Comparison of ENCODE assay signal across 13 cellular contexts in the genomic region with DNA sequence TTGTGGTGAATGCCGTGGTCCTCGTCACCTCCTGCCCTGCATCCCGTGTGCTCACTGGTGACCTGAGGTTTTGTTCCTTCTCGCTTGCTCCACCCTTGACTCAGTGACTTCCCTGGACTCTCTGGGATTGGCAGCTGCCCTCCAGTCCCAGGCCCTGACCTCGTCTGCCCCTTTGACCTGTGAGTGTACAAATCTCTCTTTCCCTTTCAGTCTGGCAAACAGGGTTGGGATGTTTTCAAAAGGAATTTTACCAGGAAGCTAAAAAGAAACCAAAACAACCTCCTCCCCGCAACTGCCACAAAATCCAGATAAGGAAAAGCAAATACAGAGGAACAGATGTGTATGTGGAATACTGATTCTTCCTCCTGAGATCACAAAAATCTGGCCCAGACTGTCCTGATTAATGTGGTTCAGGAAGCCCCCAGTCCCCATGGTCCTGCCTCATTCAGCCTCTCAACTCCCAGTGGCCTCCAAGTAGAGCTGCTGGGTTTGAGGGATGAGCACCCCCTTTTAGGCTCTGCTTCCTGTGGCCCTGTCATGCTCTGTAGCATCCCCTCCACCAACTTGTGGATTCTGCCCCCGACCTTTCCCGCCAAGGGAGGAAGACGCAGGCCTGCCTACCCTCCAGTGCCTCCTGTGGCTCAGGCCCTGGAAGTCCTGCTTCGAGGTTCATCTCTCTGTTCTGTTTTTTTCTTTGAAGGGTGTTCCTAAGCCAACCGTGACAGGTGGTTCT. TPM values are rescaled to one million over a fixed set of nuclear protein-coding genes. Genes with fewer than 3 reads are reported as not detected.
DNase-seq lines count a peak whose midpoint lies in the region; ATAC-seq and TF ChIP-seq lines count a peak whose summit lies in the region.
"Had no signal": no experiment of that assay in that cellular context is flagged by ENCODE, and none has a peak within 500 bp of the region (broad histone marks: within the 10 kb centered on the region; RNA-seq: fewer than 3 reads in every experiment).

No MANE protein-coding gene starts in this region.

- no peaks in the 10 kb centered on the region for H3K9me3 Mint-ChIP-seq in nephron progenitor cell
- H3K9me3 Mint-ChIP-seq: activated naive CD8-positive, alpha-beta T cell treated with anti-CD3 and anti-CD28 coated beads, Interleukin-2, amount 10 ng/mL, durations not matched to agents 7 days and 5 days had no signal

- H3K27me3 Mint-ChIP-seq in nephron progenitor cell (ENCODE audit: low read depth, poor library complexity): peaks cover 40% of the 10 kb centered on the region

- DNase-seq in fibroblast of villous mesenchyme (ENCODE audit: low read depth) (peak; percentile 77), nephron progenitor cell (no peak), NCI-H187 (lab: John Stamatoyannopoulos, UW) (no peak), NCI-H1105 (lab: John Stamatoyannopoulos, UW) (no peak)
- DNase-seq: activated naive CD8-positive, alpha-beta T cell treated with anti-CD3 and anti-CD28 coated beads, Interleukin-2, amount 10 ng/mL, durations not matched to agents 7 days and 5 days; PC-9; sigmoid colon; transverse colon had no signal

- TF ChIP-seq CTCF in C4-2B (conservative IDR thresholded peaks at IDR 0.05): no peak
- TF ChIP-seq CTCF in fibroblast of villous mesenchyme (IDR thresholded peaks at IDR 0.05; ENCODE audit: insufficient read depth, low read depth, low read length): no peak
- no peak for TF ChIP-seq CTCF in nephron progenitor cell (IDR thresholded peaks at IDR 0.05)

- H3K36me3 Mint-ChIP-seq in nephron progenitor cell (ENCODE audit: low read depth): no peaks in the 10 kb centered on the region
- H3K36me3 Mint-ChIP-seq: activated naive CD8-positive, alpha-beta T cell treated with anti-CD3 and anti-CD28 coated beads, Interleukin-2, amount 10 ng/mL, durations not matched to agents 7 days and 5 days had no signal

- no peak overlapping the region for H3K4me3 Mint-ChIP-seq in nephron progenitor cell
- H3K4me3 Mint-ChIP-seq: activated naive CD8-positive, alpha-beta T cell treated with anti-CD3 and anti-CD28 coated beads, Interleukin-2, amount 10 ng/mL, durations not matched to agents 7 days and 5 days had no signal

- ATAC-seq in HG03457 (IDR thresholded peaks at IDR 0.05; ENCODE audit: unreplicated experiment): no peak
- ATAC-seq in HG02938 (IDR thresholded peaks at IDR 0.05; ENCODE audit: unreplicated experiment): no peak

- peak overlapping the region; percentile 81 for H3K27ac ChIP-seq in C4-2B
- peak overlapping the region; percentile 60 for H3K27ac ChIP-seq in angular gyrus (ENCODE audit: low read depth, low read length)
- H3K27ac ChIP-seq: PC-9 had no signal

- peaks cover 62% of the 10 kb centered on the region for H3K4me1 Mint-ChIP-seq in nephron progenitor cell

- H3K4me3 ChIP-seq in fibroblast of villous mesenchyme (ENCODE audit: low read depth, low read length): no peak overlapping the region
- H3K4me3 ChIP-seq: PC-9, sigmoid colon, transverse colon had no signal

- H3K27ac Mint-ChIP-seq in nephron progenitor cell: peak overlapping the region; percentile 14
- H3K27ac Mint-ChIP-seq: activated naive CD8-positive, alpha-beta T cell treated with anti-CD3 and anti-CD28 coated beads, Interleukin-2, amount 10 ng/mL, durations not matched to agents 7 days and 5 days had no signal

RNA-seq across cellular contexts. Expression of gene ROBO4, which starts 15.2 kb away (rescaled TPM):
- total RNA-seq in fibroblast of villous mesenchyme: under 0.01 and 0.86 TPM in 2 replicates
- total RNA-seq: activated naive CD8-positive, alpha-beta T cell treated with anti-CD3 and anti-CD28 coated beads, Interleukin-2, amount 10 ng/mL, durations not matched to agents 7 days and 5 days; PC-9 had no signal

RNA-seq across cellular contexts. Expression of gene ROBO3, which starts 17.3 kb away (rescaled TPM):
- total RNA-seq in fibroblast of villous mesenchyme: 6.5 and 18.7 TPM in 2 replicates

RNA-seq across cellular contexts. Expression of gene HEPN1, which starts 36.5 kb away (rescaled TPM):
- not detected in 2 replicates for total RNA-seq in fibroblast of villous mesenchyme
- total RNA-seq: activated naive CD8-positive, alpha-beta T cell treated with anti-CD3 and anti-CD28 coated beads, Interleukin-2, amount 10 ng/mL, durations not matched to agents 7 days and 5 days; PC-9; sigmoid colon; T-helper 2 cell treated with Interferon-gamma antibody and Interleukin-4, amounts not matched to agents 100 ng/mL and 5 ng/mL, for 36 hours; transverse colon had no signal

RNA-seq across cellular contexts. Expression of gene HEPACAM, which starts 53.3 kb away (rescaled TPM):
- under 0.01 and 0.86 TPM in 2 replicates for total RNA-seq in fibroblast of villous mesenchyme
- total RNA-seq: activated naive CD8-positive, alpha-beta T cell treated with anti-CD3 and anti-CD28 coated beads, Interleukin-2, amount 10 ng/mL, durations not matched to agents 7 days and 5 days; PC-9; T-helper 2 cell treated with Interferon-gamma antibody and Interleukin-4, amounts not matched to agents 100 ng/mL and 5 ng/mL, for 36 hours had no signal
